In the genomic region with DNA sequence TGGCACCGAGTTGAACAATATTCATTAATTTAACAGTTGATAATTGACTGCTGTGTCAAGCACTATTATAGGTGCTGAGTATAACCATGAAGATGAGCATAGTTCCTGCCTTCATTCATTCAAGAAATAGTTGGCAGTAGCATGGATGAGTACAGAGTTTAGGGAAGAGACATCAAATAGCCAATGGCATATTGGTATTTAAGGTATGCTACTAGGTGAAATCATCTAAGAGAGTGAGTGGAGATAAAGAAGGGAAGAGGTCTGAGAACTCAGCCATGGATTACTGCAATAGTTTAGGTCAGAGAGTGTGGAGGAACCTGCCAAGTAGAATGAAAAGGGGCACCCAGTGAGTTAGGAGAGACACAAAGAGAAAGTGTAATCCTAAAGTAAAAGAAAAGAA, we compare ENCODE assay signal across 38 cellular contexts. TPM values are rescaled to one million over a fixed set of nuclear protein-coding genes. Genes with fewer than 3 reads are reported as not detected.
"Had no signal": no experiment of that assay in that cellular context is flagged by ENCODE, and none has a peak within 500 bp of the region (broad histone marks: within the 10 kb centered on the region; RNA-seq: fewer than 3 reads in every experiment).

No MANE protein-coding gene starts in this region.

- H3K36me3 ChIP-seq: MG63 had no signal

- H3K4me2 ChIP-seq: KMS-11 had no signal

- H3K9ac ChIP-seq: KMS-11 had no signal

- H3K27me3 ChIP-seq: MG63 had no signal

- H3K4me3 ChIP-seq: MG63 had no signal

- H3K27ac ChIP-seq: KMS-11 had no signal

- DNase-seq: Karpas-422, Kasumi-1, KBM-7, KG1, MG63, MM.1S, MV-4-11, NCI-H1048, NCI-H1092, NCI-H1092 treated with DMSO at 0.1 percent for 48 hours, NCI-H1105, NCI-H1105 treated with DMSO at 0.1 percent for 48 hours, NCI-H1417, NCI-H1417 treated with DMSO at 0.1 percent for 48 hours, NCI-H1436, NCI-H1436 treated with DMSO at 0.1 percent for 48 hours, NCI-H146, NCI-H1694, NCI-H1694 treated with DMSO at 0.1 percent for 48 hours, NCI-H187, NCI-H187 treated with DMSO at 0.1 percent for 48 hours, NCI-H1930, NCI-H2029, NCI-H2029 treated with DMSO at 0.1 percent for 48 hours, NCI-H2081, NCI-H2081 treated with DMSO at 0.1 percent for 48 hours, NCI-H2107, NCI-H2171, NCI-H2171 treated with DMSO at 0.1 percent for 48 hours, NCI-H2227 treated with DMSO at 0.1 percent for 48 hours, NCI-H345, NCI-H446, NCI-H446 treated with DMSO at 0.1 percent for 48 hours, NCI-H510A, NCI-H510A treated with DMSO at 0.1 percent for 48 hours had no signal

- H3K9me3 ChIP-seq: MG63 had no signal

RNA-seq across cellular contexts. Expression of a gene that starts 4.9 kb away (rescaled TPM):
- total RNA-seq: MCF 10A, NCI-H460 had no signal
